10 cellular contexts compared by ENCODE assay signal in the genomic region with DNA sequence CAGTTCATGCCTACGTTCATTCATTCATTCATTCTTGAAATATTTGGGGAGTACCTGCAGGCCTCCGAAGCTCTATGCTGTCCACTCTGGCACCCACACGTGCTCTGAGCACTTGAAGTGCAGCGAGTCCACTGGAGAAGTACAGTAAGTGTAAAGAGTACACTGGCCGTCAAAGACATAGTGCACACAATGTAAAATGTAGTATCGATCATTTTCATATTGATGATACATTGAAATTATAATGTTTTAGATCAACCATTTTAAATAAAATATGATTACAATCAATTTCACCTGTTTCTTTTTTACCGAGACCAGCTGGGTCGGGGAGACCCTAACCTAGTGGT. TPM values are rescaled to one million over a fixed set of nuclear protein-coding genes. Genes with fewer than 3 reads are reported as not detected.
A peak's percentile ranks its signal among the peaks of the same experiment; 100 is the strongest.
DNase-seq lines count a peak whose midpoint lies in the region; ATAC-seq and TF ChIP-seq lines count a peak whose summit lies in the region.
"Had no signal": no experiment of that assay in that cellular context is flagged by ENCODE, and none has a peak within 500 bp of the region (broad histone marks: within the 10 kb centered on the region; RNA-seq: fewer than 3 reads in every experiment).

No MANE protein-coding gene starts in this region.

- H3K79me2 ChIP-seq in OCI-LY3 (ENCODE audit: low read length) (no peaks in the 10 kb centered on the region), trophoblast cell (ENCODE audit: control insufficient read depth, insufficient read depth, low read length, poor library complexity) (no peaks in the 10 kb centered on the region)

- intact Hi-C loops in left colon (cut with DNase I, micrococcal nuclease): loop anchor here in 1 of 2 donors (5.0 kb wide), 1 partner anchor 65 kb away; no protein-coding TSS in a partner anchor

- H3K4me3 Mint-ChIP-seq in activated T-cell treated with anti-CD3 and anti-CD28 coated beads, Interleukin-2, amount 50 U/mL, for 72 hours: no peak overlapping the region

- WGBS in trophoblast cell (ENCODE audit: extremely low coverage, insufficient coverage, insufficient read length): no CpG with 5 or more reads among the region's 8 CpGs

- no peak overlapping the region for H2BK120ac ChIP-seq in trophoblast cell (ENCODE audit: insufficient read depth, low read length, poor library complexity)

- H2AK5ac ChIP-seq in trophoblast cell (ENCODE audit: low read length): no peak overlapping the region

- H3K4me1 ChIP-seq in OCI-LY3 (ENCODE audit: low read length) (no peaks in the 10 kb centered on the region), trophoblast cell (ENCODE audit: control insufficient read depth in 1 of 2, insufficient read depth in 2 of 2, low read length in 2 of 2) (no peaks in the 10 kb centered on the region)

- no peak overlapping the region for H3K23ac ChIP-seq in trophoblast cell (ENCODE audit: low read length)

- TF ChIP-seq CTCF in OCI-LY3 (IDR thresholded peaks at IDR 0.05; ENCODE audit: low read depth, low read length): no peak

- H2AFZ ChIP-seq in OCI-LY3 (ENCODE audit: low read depth, low read length): peak overlapping the region; percentile 95
- no peak overlapping the region for H2AFZ ChIP-seq in trophoblast cell (ENCODE audit: insufficient read depth, low read length, poor library complexity)

- H3K4ac ChIP-seq in trophoblast cell (ENCODE audit: low read depth, low read length): no peak overlapping the region

- H3K4me2 ChIP-seq in OCI-LY3 (ENCODE audit: low read length) (peak overlapping the region; percentile 34; the same call in 1 of the 2 replicates), trophoblast cell (ENCODE audit: low read length) (no peak overlapping the region)

- no peaks in the 10 kb centered on the region for H4K20me1 ChIP-seq in OCI-LY3 (ENCODE audit: insufficient read depth, low read length)

- no peak overlapping the region for H3K27ac ChIP-seq in OCI-LY3 (ENCODE audit: low read length)
- no peak overlapping the region for H3K27ac ChIP-seq in trophoblast cell (ENCODE audit: low read depth, low read length)
- H3K27ac ChIP-seq: SK-N-MC, upper lobe of left lung had no signal

- H3K79me1 ChIP-seq in trophoblast cell (ENCODE audit: low read length): no peaks in the 10 kb centered on the region

- peaks cover 21% of the 10 kb centered on the region for H3K4me1 Mint-ChIP-seq in activated T-cell treated with anti-CD3 and anti-CD28 coated beads, Interleukin-2, amount 50 U/mL, for 72 hours (ENCODE audit: low read depth)

- H4K8ac ChIP-seq in trophoblast cell (ENCODE audit: low read depth, low read length): no peak overlapping the region

- no peak for DNase-seq in activated T-cell treated with anti-CD3 and anti-CD28 coated beads, Interleukin-2, amount 50 U/mL, for 72 hours
- DNase-seq in activated T-cell treated with anti-CD3 and anti-CD28 coated beads for 4 hours (no peak), left colon (no peak), HUDEP-2 (lab: John Stamatoyannopoulos, UW; ENCODE audit: unreplicated experiment in 76 of 76) (no peak), trophoblast cell (no peak), NCI-H2196 treated with DMSO at 0.1 percent for 48 hours (lab: John Stamatoyannopoulos, UW; ENCODE audit: unreplicated experiment) (no peak)
- no peak for DNase-seq in stimulated activated naive CD8-positive, alpha-beta T cell treated with anti-CD3 and anti-CD28 coated beads, Interleukin-15, Interleukin-2, amounts not matched to agents 100 U/mL and 50 U/mL, for 24 hours

- H3K18ac ChIP-seq in trophoblast cell (ENCODE audit: low read length): no peak overlapping the region

- H3K9ac ChIP-seq in OCI-LY3 (ENCODE audit: low read length) (no peak overlapping the region), trophoblast cell (ENCODE audit: low read length) (no peak overlapping the region)

- H2BK5ac ChIP-seq in trophoblast cell (ENCODE audit: low read depth, low read length, poor library complexity): no peak overlapping the region

- H3K27me3 ChIP-seq in OCI-LY3 (ENCODE audit: low read depth, low read length): 0 out of 2 replicates have a peak, but pooled peaks cover 6% of the 10 kb centered on the region
- no peaks in the 10 kb centered on the region for H3K27me3 ChIP-seq in trophoblast cell (ENCODE audit: insufficient read depth, low read length)
- H3K27me3 ChIP-seq: upper lobe of left lung had no signal

- H3K36me3 Mint-ChIP-seq in activated T-cell treated with anti-CD3 and anti-CD28 coated beads, Interleukin-2, amount 50 U/mL, for 72 hours (ENCODE audit: insufficient read depth in 2 of 2): no peaks in the 10 kb centered on the region

- no peak overlapping the region for H3K14ac ChIP-seq in trophoblast cell (ENCODE audit: low read length)

- H3K9me3 Mint-ChIP-seq in activated T-cell treated with anti-CD3 and anti-CD28 coated beads, Interleukin-2, amount 50 U/mL, for 72 hours: no peaks in the 10 kb centered on the region

- no peaks in the 10 kb centered on the region for H3K36me3 ChIP-seq in OCI-LY3 (replicated peaks; ENCODE audit: low read depth, low read length)
- no peaks in the 10 kb centered on the region for H3K36me3 ChIP-seq in trophoblast cell (ENCODE audit: control insufficient read depth in 1 of 2, insufficient read depth in 2 of 2, low read length in 2 of 2)
- H3K36me3 ChIP-seq: upper lobe of left lung had no signal

- no peaks in the 10 kb centered on the region for H3K27me3 Mint-ChIP-seq in activated T-cell treated with anti-CD3 and anti-CD28 coated beads, Interleukin-2, amount 50 U/mL, for 72 hours (ENCODE audit: low read depth)

- H3K4me3 ChIP-seq in OCI-LY3 (ENCODE audit: low read length) (no peak overlapping the region), trophoblast cell (ENCODE audit: low read depth, low read length) (no peak overlapping the region)
- H3K4me3 ChIP-seq: SK-N-MC, upper lobe of left lung had no signal

- peak; percentile 30 to 35 for ATAC-seq in activated T-cell treated with anti-CD3 and anti-CD28 coated beads, Interleukin-2, amount 50 U/mL, for 72 hours (replicated peaks in 1 of 2)
- ATAC-seq in left colon: peak; percentile 4
- peak; percentile 25 for ATAC-seq in stimulated activated naive CD8-positive, alpha-beta T cell treated with anti-CD3 and anti-CD28 coated beads, Interleukin-15, Interleukin-2, amounts not matched to agents 100 U/mL and 50 U/mL, for 24 hours

- no peak overlapping the region for H3K27ac Mint-ChIP-seq in activated T-cell treated with anti-CD3 and anti-CD28 coated beads, Interleukin-2, amount 50 U/mL, for 72 hours

- H2BK12ac ChIP-seq in trophoblast cell (ENCODE audit: low read length): no peak overlapping the region

- H3K9me3 ChIP-seq in OCI-LY3 (ENCODE audit: insufficient read depth, low read length) (no peaks in the 10 kb centered on the region), trophoblast cell (ENCODE audit: insufficient read depth, low read depth, low read length) (peaks cover 2% of the 10 kb centered on the region)
- H3K9me3 ChIP-seq: upper lobe of left lung had no signal

- no peak overlapping the region for H4K12ac ChIP-seq in trophoblast cell (ENCODE audit: low read depth, low read length)

- H4K91ac ChIP-seq in trophoblast cell (ENCODE audit: low read depth, low read length): no peak overlapping the region

RNA-seq across cellular contexts. Expression of a gene that starts 37.0 kb away (rescaled TPM):
- total RNA-seq in activated T-cell treated with anti-CD3 and anti-CD28 coated beads, Interleukin-2, amount 50 U/mL, for 72 hours: 10 to 100 TPM; 27.1 to 29.6 TPM
- total RNA-seq in left colon: 10 to 100 TPM; 19.7 to 20.9 TPM
- 8.5 and 8.7 TPM in 2 replicates for polyA plus RNA-seq in trophoblast cell (2013)

RNA-seq across cellular contexts. Expression of a gene that starts 56.5 kb away (rescaled TPM):
- total RNA-seq in activated T-cell treated with anti-CD3 and anti-CD28 coated beads, Interleukin-2, amount 50 U/mL, for 72 hours: 100 to 1,000 TPM; 595 to 606 TPM
- total RNA-seq in left colon: 1 to 10 TPM; 2.6 to 4.2 TPM
- 0.03 TPM in 2 replicates for polyA plus RNA-seq in trophoblast cell (2013)

Comparison
In these comparisons a context has a peak if more than half of its experiments do, and no peak if none do; other contexts are left out.
1. RNA of a gene that starts 56.5 kb away (total RNA-seq): 595 to 606 TPM in activated T-cell treated with anti-CD3 and anti-CD28 coated beads, Interleukin-2, amount 50 U/mL, for 72 hours; 2.6 to 4.2 TPM in left colon; every median in the first group is over 100 times any median in the second.
2. Peak in every context shown above with its lines, with median percentiles within 50 percentile points of each other: ATAC-seq.